8 cellular contexts compared by ENCODE assay signal in genomic region chr14:76644875-76645518, GRCh38.
DNase-seq lines count a peak whose midpoint lies in the region; ATAC-seq and TF ChIP-seq lines count a peak whose summit lies in the region.

No MANE protein-coding gene starts in this region.

- intact Hi-C loops in mammary epithelial cell (cut with micrococcal nuclease): loop anchor here (1.0 to 10.0 kb wide), 10 partner anchors 131 to 934 kb away; partner anchors contain the start of genes GPATCH2L, IFT43 and TGFB3

- H2AK5ac ChIP-seq in mesendoderm (ENCODE audit: low read length): no peak overlapping the region

- H3K36me3 ChIP-seq in mammary epithelial cell (ENCODE audit: insufficient read depth, low read length) (no peaks in the 10 kb centered on the region), mesendoderm (ENCODE audit: control insufficient read depth, insufficient read depth, low read length) (no peaks in the 10 kb centered on the region)

- CTCF ChIA-PET in mammary epithelial cell (lab: Charles Lee; ENCODE audit: low non-redundant PET): no interaction called here

- no peaks in the 10 kb centered on the region for H3K9me3 ChIP-seq in mammary epithelial cell (replicated peaks; ENCODE audit: insufficient read depth, low read length)

- H3K56ac ChIP-seq in mesendoderm (ENCODE audit: low read length): peak overlapping the region; percentile 6

- no peak overlapping the region for H2BK5ac ChIP-seq in mesendoderm (ENCODE audit: low read length)

- H3K4me2 ChIP-seq in mammary epithelial cell (ENCODE audit: insufficient read depth, low read depth, low read length): no peak overlapping the region
- no peak overlapping the region for H3K4me2 ChIP-seq in mesendoderm (ENCODE audit: low read length)

- H3K27me3 ChIP-seq in mammary epithelial cell (ENCODE audit: insufficient read depth, low read length) (no peaks in the 10 kb centered on the region), mesendoderm (ENCODE audit: insufficient read depth, low read length, poor library complexity) (no peaks in the 10 kb centered on the region)

- ATAC-seq in GM21619 (IDR thresholded peaks at IDR 0.05; ENCODE audit: unreplicated experiment) (no peak), GM19324 (IDR thresholded peaks at IDR 0.05; ENCODE audit: low FRiP score, unreplicated experiment) (no peak), HG03175 (IDR thresholded peaks at IDR 0.05; ENCODE audit: unreplicated experiment) (no peak)

- WGBS in mammary epithelial cell (ENCODE audit: low coverage, missing lambda C conversion rate): 14% methylated on average over 11 of the region's 12 CpGs
- WGBS in mesendoderm (ENCODE audit: extremely low coverage, insufficient coverage, low lambda C conversion rate): no CpG with 5 or more reads among the region's 12 CpGs

- no peaks in the 10 kb centered on the region for H3K79me1 ChIP-seq in mesendoderm (ENCODE audit: low read length)

- dilution Hi-C loops in mammary epithelial cell (cut with HindIII; ENCODE audit: low sequenced_read_pairs): no loop called here

- H3K18ac ChIP-seq in mesendoderm (ENCODE audit: low read length): no peak overlapping the region

- no peak overlapping the region for H3K9ac ChIP-seq in mammary epithelial cell (ENCODE audit: insufficient read depth, low read length)
- no peak overlapping the region for H3K9ac ChIP-seq in mesendoderm (ENCODE audit: low read length)

- no peak overlapping the region for H3K4ac ChIP-seq in mesendoderm (ENCODE audit: low read depth, low read length)

- no peaks in the 10 kb centered on the region for H4K20me1 ChIP-seq in mammary epithelial cell (ENCODE audit: insufficient read depth, low read length)

- BruUV-seq in mammary epithelial cell (replicated peaks; lab: Mats Ljungman, UMichigan): no TSS peak

- no peak overlapping the region for H3K27ac ChIP-seq in mammary epithelial cell (ENCODE audit: insufficient read depth, low read depth, low read length)
- H3K27ac ChIP-seq in mesendoderm (ENCODE audit: low read depth, low read length): no peak overlapping the region

- H3K4me3 ChIP-seq in AG10803 (ENCODE audit: low read length): no peak overlapping the region
- H3K4me3 ChIP-seq in mammary epithelial cell (replicated peaks in 1 of 3; ENCODE audit: insufficient read depth in 1 of 3, low read depth in 2 of 3, low read length in 3 of 3): no peak overlapping the region
- no peak overlapping the region for H3K4me3 ChIP-seq in mesendoderm (ENCODE audit: low read length)

- no peak overlapping the region for H2AFZ ChIP-seq in mammary epithelial cell (ENCODE audit: low read depth, low read length)

- H4K5ac ChIP-seq in mesendoderm (ENCODE audit: low read length): no peak overlapping the region

- no peak overlapping the region for H4K8ac ChIP-seq in mesendoderm (ENCODE audit: low read depth, low read length)

- DNase-seq in AG10803 (ENCODE audit: low read depth) (peak; percentile 9), NCI-H2196 (lab: John Stamatoyannopoulos, UW; ENCODE audit: unreplicated experiment) (peak; percentile 50), mammary epithelial cell (peak; percentile 17), mesendoderm (peak; percentile 61)

- no peak overlapping the region for H3K23ac ChIP-seq in mesendoderm (ENCODE audit: low read length)

- H2BK120ac ChIP-seq in mesendoderm (ENCODE audit: low read depth, low read length): no peak overlapping the region

- TF ChIP-seq CTCF in AG10803 (conservative IDR thresholded peaks at IDR 0.05; ENCODE audit: low read length) (peak; percentile 42), GM12872 (IDR thresholded peaks at IDR 0.05; ENCODE audit: insufficient read depth, low read depth, low read length) (peak; percentile 61), mammary epithelial cell (conservative IDR thresholded peaks at IDR 0.05 in 1 of 2, IDR thresholded peaks at IDR 0.05 in 1 of 2; ENCODE audit: extremely low read depth in 1 of 2, insufficient read depth in 1 of 2, low read depth in 1 of 2, low read length in 2 of 2) (peak; percentile 71 to 79)

- H3K79me2 ChIP-seq in mammary epithelial cell (ENCODE audit: insufficient read depth, low read length) (no peaks in the 10 kb centered on the region), mesendoderm (ENCODE audit: control insufficient read depth, insufficient read depth, low read length) (no peaks in the 10 kb centered on the region)

- H2BK15ac ChIP-seq in mesendoderm (replicated peaks; ENCODE audit: low read depth): no peak overlapping the region

- in situ Hi-C loops in mammary epithelial cell (cut with MboI; ENCODE audit: low sequenced_read_pairs in 2 of 2): loop anchor here (10.0 to 25.0 kb wide), 3 partner anchors 183 to 590 kb away; partner anchors contain the start of gene ESRRB (in 1 of the 2)

- H3K4me1 ChIP-seq in mammary epithelial cell (ENCODE audit: insufficient read depth, low read length) (no peaks in the 10 kb centered on the region), mesendoderm (ENCODE audit: control insufficient read depth, low read depth, low read length) (peaks cover 3% of the 10 kb centered on the region)

Comparison
In these comparisons a context has a peak if more than half of its experiments do, and no peak if none do; other contexts are left out.
1. DNase-seq: peak in every context shown above with its lines; median percentile 61 in mesendoderm; 50 in NCI-H2196; 17 in mammary epithelial cell; 9 in AG10803.